8 cellular contexts compared by ENCODE assay signal in genomic region chr3:55487376-55488241, GRCh38. TPM values are rescaled to one million over a fixed set of nuclear protein-coding genes. Genes with fewer than 3 reads are reported as not detected.
DNase-seq lines count a peak whose midpoint lies in the region; TF ChIP-seq lines count a peak whose summit lies in the region.

No MANE protein-coding gene starts in this region.

- peak overlapping the region; percentile 97 for H2AFZ ChIP-seq in OCI-LY3 (ENCODE audit: low read depth, low read length)

- DNase-seq in NCI-H82 (lab: John Stamatoyannopoulos, UW), result peak; percentile 55
- DNase-seq in NCI-H82 treated with DMSO at 0.1 percent for 48 hours (lab: John Stamatoyannopoulos, UW; ENCODE audit: unreplicated experiment), result no peak
- DNase-seq in vagina (ENCODE audit: extremely low spot score in 2 of 2), result no peak
- DNase-seq in dedifferentiated amniotic fluid mesenchymal stem cell (ENCODE audit: extremely low spot score), result no peak
- DNase-seq in AG08396 (ENCODE audit: low spot score), result no peak

- H3K27me3 ChIP-seq in OCI-LY3 (ENCODE audit: low read depth, low read length), result peaks cover 15% of the 10 kb centered on the region; the same call in 1 of the 2 replicates
- H3K27me3 ChIP-seq in duodenal mucosa (ENCODE audit: control insufficient read depth in 1 of 2, insufficient read depth in 2 of 2, low read length in 2 of 2), result peaks cover 64 to 78% of the 10 kb centered on the region in 2 donors
- H3K27me3 ChIP-seq in vagina, result no peaks in the 10 kb centered on the region

- H3K9ac ChIP-seq in OCI-LY3 (ENCODE audit: low read length), result peak overlapping the region; percentile 56
- peak overlapping the region in 1 of 2 donors; percentile 25 for H3K9ac ChIP-seq in duodenal mucosa (ENCODE audit: low read depth in 1 of 2, low read length in 2 of 2)

- intact Hi-C loops in vagina (cut with DNase I), result no loop called here

- H3K4me3 ChIP-seq in OCI-LY3 (ENCODE audit: low read length) (peak overlapping the region; percentile 84), duodenal mucosa (ENCODE audit: low read depth in 1 of 2, low read length in 2 of 2) (peak overlapping the region; percentile 77 to 87), mesodermal cell (ENCODE audit: extremely low read depth, insufficient read depth, low read length, poor library complexity, severe bottlenecking) (peak overlapping the region; percentile 82), vagina (peak overlapping the region; percentile 66 to 78)

- no peak for TF ChIP-seq CTCF in OCI-LY3 (IDR thresholded peaks at IDR 0.05; ENCODE audit: low read depth, low read length)
- TF ChIP-seq CTCF in vagina (IDR thresholded peaks at IDR 0.05), result no peak

- no peaks in the 10 kb centered on the region for H3K79me2 ChIP-seq in OCI-LY3 (ENCODE audit: low read length)

- no peak for TF ChIP-seq POLR2A in vagina (IDR thresholded peaks at IDR 0.05)

- peak overlapping the region; percentile 98 for H3K4me2 ChIP-seq in OCI-LY3 (ENCODE audit: low read length)

- H3K36me3 ChIP-seq in OCI-LY3 (replicated peaks; ENCODE audit: low read depth, low read length), result no peaks in the 10 kb centered on the region
- no peaks in the 10 kb centered on the region for H3K36me3 ChIP-seq in duodenal mucosa (ENCODE audit: control insufficient read depth in 1 of 2, insufficient read depth in 2 of 2, low read length in 2 of 2)
- H3K36me3 ChIP-seq in mesodermal cell (ENCODE audit: control insufficient read depth, insufficient read depth, low read length), result no peaks in the 10 kb centered on the region
- H3K36me3 ChIP-seq in vagina, result no peaks in the 10 kb centered on the region

- no peaks in the 10 kb centered on the region; the same call in 1 of the 2 replicates for H3K9me3 ChIP-seq in OCI-LY3 (ENCODE audit: insufficient read depth, low read length)
- no peaks in the 10 kb centered on the region for H3K9me3 ChIP-seq in duodenal mucosa (ENCODE audit: control insufficient read depth in 1 of 2, low read length in 2 of 2)
- no peaks in the 10 kb centered on the region for H3K9me3 ChIP-seq in mesodermal cell (ENCODE audit: control insufficient read depth, low read length)
- no peaks in the 10 kb centered on the region for H3K9me3 ChIP-seq in vagina

- 0% methylated on average over 54 to 61 of the region's 71 CpGs for WGBS in mesodermal cell (ENCODE audit: insufficient coverage in 2 of 2), 2 experiments

- H3K4me1 ChIP-seq in OCI-LY3 (ENCODE audit: low read length), result peaks cover 9% of the 10 kb centered on the region; the same call in 1 of the 2 replicates
- H3K4me1 ChIP-seq in duodenal mucosa (ENCODE audit: control insufficient read depth in 1 of 2, insufficient read depth in 2 of 2, low read length in 2 of 2), result peaks cover 16 to 37% of the 10 kb centered on the region in 2 donors
- H3K4me1 ChIP-seq in mesodermal cell (ENCODE audit: control insufficient read depth, insufficient read depth, low read length, poor library complexity, severe bottlenecking), result peaks cover 26% of the 10 kb centered on the region
- H3K4me1 ChIP-seq in vagina, result peaks cover 59% of the 10 kb centered on the region

- H3K27ac ChIP-seq in OCI-LY3 (ENCODE audit: low read length), result no peak overlapping the region
- no peak overlapping the region for H3K27ac ChIP-seq in duodenal mucosa (ENCODE audit: low read depth, low read length)
- H3K27ac ChIP-seq in mesodermal cell (ENCODE audit: low read depth, low read length, severe bottlenecking), result peak overlapping the region; percentile 67
- peak overlapping the region; percentile 93 for H3K27ac ChIP-seq in vagina

- no peaks in the 10 kb centered on the region for H4K20me1 ChIP-seq in OCI-LY3 (ENCODE audit: insufficient read depth, low read length)

RNA-seq across cellular contexts. Expression of gene WNT5A, which starts 0.5 kb away (rescaled TPM):
- polyA plus RNA-seq in mesodermal cell (2013, experiment 1 of 2), result 25.1 TPM
- 26.7 TPM for polyA plus RNA-seq in mesodermal cell (2013, experiment 2 of 2)
- 52.3 TPM for total RNA-seq in vagina

Comparison
In these comparisons a context has a peak if more than half of its experiments do, and no peak if none do; other contexts are left out.
1. H3K27ac ChIP-seq: peak in mesodermal cell (single experiment) and vagina (single experiment); none in OCI-LY3 (single experiment) and duodenal mucosa (single experiment).
2. Peak in every context shown above with its lines, with median percentiles within 50 percentile points of each other: H3K4me3 ChIP-seq.